29 cellular contexts compared by ENCODE assay signal in genomic region chr5:142661143-142661542, GRCh38. TPM values are rescaled to one million over a fixed set of nuclear protein-coding genes. Genes with fewer than 3 reads are reported as not detected.
"Had no signal": no experiment of that assay in that cellular context is flagged by ENCODE, and none has a peak within 500 bp of the region (broad histone marks: within the 10 kb centered on the region; RNA-seq: fewer than 3 reads in every experiment).

No MANE protein-coding gene starts in this region.

- H3K27ac Mint-ChIP-seq: effector memory CD8-positive, alpha-beta T cell; memory B cell; naive thymus-derived CD4-positive, alpha-beta T cell; neural progenitor cell; progenitor cell of endocrine pancreas; stimulated activated naive CD8-positive, alpha-beta T cell treated with anti-CD3 and anti-CD28 coated beads, Interleukin-15, amount 100 ng/mL, for 72 hours had no signal

- H2AFZ ChIP-seq: neural progenitor cell, parathyroid adenoma had no signal

- H3K9me3 ChIP-seq: gastroesophageal sphincter, heart right ventricle, mucosa of descending colon, right lobe of liver, suprapubic skin, transverse colon, vagina had no signal

- H3K27ac ChIP-seq: epithelial cell of prostate, neural progenitor cell, parathyroid adenoma, right lobe of liver, suprapubic skin, vagina had no signal

- H3K79me2 ChIP-seq: parathyroid adenoma had no signal

- FAIRE-seq: kidney, small intestine had no signal

- H3K9ac ChIP-seq: neural progenitor cell, parathyroid adenoma had no signal

- H3K4me3 Mint-ChIP-seq: effector memory CD8-positive, alpha-beta T cell; memory B cell; naive thymus-derived CD4-positive, alpha-beta T cell; nephron; neural progenitor cell; stimulated activated naive CD8-positive, alpha-beta T cell treated with anti-CD3 and anti-CD28 coated beads, Interleukin-15, amount 100 ng/mL, for 72 hours had no signal

- DNase-seq: cortex of kidney; effector memory CD8-positive, alpha-beta T cell; heart right ventricle; hypothalamus; kidney; mucosa of descending colon; naive thymus-derived CD4-positive, alpha-beta T cell; right lobe of liver; small intestine; stimulated activated CD4-positive, alpha-beta T cell treated with anti-CD3 and anti-CD28 coated beads, Interleukin-12 subunit alpha, Interleukin-12 subunit beta, amount 100 ng/mL, for 4 hours; stimulated activated CD4-positive, alpha-beta T cell treated with anti-CD3 and anti-CD28 coated beads, Interleukin-1b, Interleukin-23, amount 100 ng/mL, for 48 hours; stimulated activated CD4-positive, alpha-beta T cell treated with anti-CD3 and anti-CD28 coated beads, Interleukin-4, amount 100 ng/mL, for 1 hour; stimulated activated CD8-positive, alpha-beta memory T cell treated with anti-CD3 and anti-CD28 coated beads, Interleukin-4, amount 100 ng/mL, for 48 hours; stimulated activated naive CD4-positive, alpha-beta T cell; stimulated activated naive CD8-positive, alpha-beta T cell treated with anti-CD3 and anti-CD28 coated beads, Interleukin-15, amount 100 ng/mL, for 72 hours; transverse colon had no signal

- H3K4me2 ChIP-seq: neural progenitor cell had no signal

- H3K4me3 ChIP-seq: gastroesophageal sphincter, heart right ventricle, lung, mucosa of descending colon, neural progenitor cell, right lobe of liver, suprapubic skin, transverse colon, vagina had no signal

- H3K4me1 ChIP-seq: neural progenitor cell, parathyroid adenoma, right lobe of liver, suprapubic skin, transverse colon had no signal

- H3K27me3 ChIP-seq: gastroesophageal sphincter, heart right ventricle, neural progenitor cell, right lobe of liver, suprapubic skin, transverse colon, vagina had no signal

- H3K36me3 ChIP-seq: gastroesophageal sphincter, neural progenitor cell, right lobe of liver, suprapubic skin, transverse colon, vagina had no signal

- ATAC-seq: effector memory CD8-positive, alpha-beta T cell; esophagus mucosa; heart right ventricle; left lobe of liver; mucosa of descending colon; naive thymus-derived CD4-positive, alpha-beta T cell; right lobe of liver; stimulated activated naive CD8-positive, alpha-beta T cell treated with anti-CD3 and anti-CD28 coated beads, Interleukin-15, amount 100 ng/mL, for 72 hours had no signal

- H3K4me1 Mint-ChIP-seq: memory B cell; neural progenitor cell; stimulated activated naive CD8-positive, alpha-beta T cell treated with anti-CD3 and anti-CD28 coated beads, Interleukin-15, amount 100 ng/mL, for 72 hours had no signal

- H3K9me3 Mint-ChIP-seq: effector memory CD8-positive, alpha-beta T cell; memory B cell; nephron; neural progenitor cell; stimulated activated naive CD8-positive, alpha-beta T cell treated with anti-CD3 and anti-CD28 coated beads, Interleukin-15, amount 100 ng/mL, for 72 hours had no signal

- H3K36me3 Mint-ChIP-seq: memory B cell; naive thymus-derived CD4-positive, alpha-beta T cell; neural progenitor cell had no signal

RNA-seq across cellular contexts. Expression of gene FGF1, which starts 24.7 kb away (rescaled TPM):
- total RNA-seq: naive thymus-derived CD4-positive, alpha-beta T cell; progenitor cell of endocrine pancreas; ureter had no signal
- polyA plus RNA-seq: naive thymus-derived CD4-positive, alpha-beta T cell had no signal
